1 cellular context compared by ENCODE assay signal in genomic region chr20:33651562-33652048, GRCh38.
A peak's percentile ranks its signal among the peaks of the same experiment; 100 is the strongest.
TF ChIP-seq lines count a peak whose summit lies in the region.

No MANE protein-coding gene starts in this region.

TF ChIP-seq in HEK293, 187 proteins besides CTCF, POLR2A, EP300 and RAD21 (continued from another document):
- TF ChIP-seq PRDM6 (tag by site-specific recombination; IDR thresholded peaks at IDR 0.05), result 0 out of 2 replicates have a peak, but pooled peaks have one; percentile 37
